ENCODE assay signal across 30 cellular contexts in the genomic region with DNA sequence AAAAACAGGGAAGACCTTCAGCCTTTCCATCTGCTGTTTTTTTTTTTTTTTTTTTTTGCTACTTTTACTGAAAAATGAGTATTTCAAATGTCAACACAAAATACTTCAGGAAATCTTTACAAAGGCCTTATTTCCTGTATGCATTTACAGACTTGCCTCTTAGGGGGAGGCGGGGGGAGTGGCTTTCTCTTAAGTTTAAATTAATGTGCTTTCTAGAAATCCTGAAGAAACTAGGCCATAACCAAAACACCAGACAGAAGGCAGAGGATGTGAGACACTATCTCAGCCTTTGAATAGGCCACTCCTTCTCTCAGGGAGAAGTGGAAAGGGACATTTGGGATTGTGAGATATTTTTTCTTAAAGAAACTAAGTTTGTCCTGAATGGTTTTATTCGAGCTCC.
"Had no signal": no experiment of that assay in that cellular context is flagged by ENCODE, and none has a peak within 500 bp of the region (broad histone marks: within the 10 kb centered on the region; RNA-seq: fewer than 3 reads in every experiment).

No MANE protein-coding gene starts in this region.

- H3K9me3 ChIP-seq: right lobe of liver had no signal

- ATAC-seq: activated T-helper 17 cell treated with anti-CD3 and anti-CD28 coated beads, Interleukin-2, amount 50 U/mL, for 72 hours; stimulated activated effector memory CD8-positive, alpha-beta T cell treated with anti-CD3 and anti-CD28 coated beads, Interleukin-12 subunit alpha, Interleukin-12 subunit beta, amount 100 ng/mL, for 72 hours had no signal

- H3K27ac ChIP-seq: breast epithelium, epithelial cell of prostate, esophagus squamous epithelium, left ventricle myocardium inferior, right lobe of liver, thoracic aorta, uterus had no signal

- DNase-seq: activated CD4-positive, alpha-beta memory T cell treated with anti-CD3 and anti-CD28 coated beads, Interleukin-2, amount 10 ng/mL, durations not matched to agents 7 days and 5 days; activated CD4-positive, alpha-beta T cell treated with anti-CD3 and anti-CD28 coated beads for 1 hour; activated CD4-positive, alpha-beta T cell treated with anti-CD3 and anti-CD28 coated beads, Interleukin-2, amount 10 ng/mL, durations not matched to agents 7 days and 5 days; activated CD8-positive, alpha-beta memory T cell treated with anti-CD3 and anti-CD28 coated beads, Interleukin-2, amount 50 U/mL, for 48 hours; activated gamma-delta T cell treated with Interleukin-2 at 50 U/mL for 16 hours; activated naive CD4-positive, alpha-beta T cell treated with anti-CD3 and anti-CD28 coated beads, Interleukin-2, amount 50 U/mL, for 16 hours; activated T-cell treated with anti-CD3 and anti-CD28 coated beads, Interleukin-2, amount 50 U/mL, for 24 hours; central memory CD4-positive, alpha-beta T cell; effector CD4-positive, alpha-beta T cell; esophagus squamous epithelium; left ventricle myocardium inferior; mesendoderm; occipital lobe; posterior cingulate gyrus; right lobe of liver; stimulated activated CD4-positive, alpha-beta T cell treated with anti-CD3 and anti-CD28 coated beads, Interleukin-12 subunit alpha, Interleukin-12 subunit beta, amount 100 ng/mL, for 4 hours; stimulated activated CD4-positive, alpha-beta T cell treated with anti-CD3 and anti-CD28 coated beads, Interleukin-4, amount 100 ng/mL, for 1 hour; T-helper 9 cell; uterus had no signal

- H3K27me3 Mint-ChIP-seq: activated CD4-positive, alpha-beta memory T cell treated with anti-CD3 and anti-CD28 coated beads, Interleukin-2, amount 10 ng/mL, durations not matched to agents 7 days and 5 days; activated T-cell treated with anti-CD3 and anti-CD28 coated beads, Interleukin-2, amount 50 U/mL, for 24 hours; dendritic cell treated with granulocyte-macrophage colony-stimulating factor and Interleukin-4, amounts not matched to agents 40 ng/mL and 50 ng/mL, for 4 days; stimulated activated naive CD8-positive, alpha-beta T cell treated with anti-CD3 and anti-CD28 coated beads, Interleukin-15, Interleukin-2, amounts not matched to agents 100 ng/mL and 50 ng/mL, for 24 hours; type B pancreatic cell had no signal

- H3K4me1 Mint-ChIP-seq: activated CD4-positive, alpha-beta memory T cell treated with anti-CD3 and anti-CD28 coated beads, Interleukin-2, amount 10 ng/mL, durations not matched to agents 7 days and 5 days; activated CD4-positive, alpha-beta T cell treated with anti-CD3 and anti-CD28 coated beads, Interleukin-2, amount 10 ng/mL, durations not matched to agents 7 days and 5 days; activated T-helper 17 cell treated with anti-CD3 and anti-CD28 coated beads, Interleukin-2, amount 50 U/mL, for 72 hours; neural crest cell; stimulated activated effector memory CD8-positive, alpha-beta T cell treated with anti-CD3 and anti-CD28 coated beads, Interleukin-12 subunit alpha, Interleukin-12 subunit beta, amount 100 ng/mL, for 72 hours had no signal

- H3K27ac Mint-ChIP-seq: activated CD4-positive, alpha-beta memory T cell treated with anti-CD3 and anti-CD28 coated beads, Interleukin-2, amount 10 ng/mL, durations not matched to agents 7 days and 5 days; activated CD4-positive, alpha-beta T cell treated with anti-CD3 and anti-CD28 coated beads, Interleukin-2, amount 10 ng/mL, durations not matched to agents 7 days and 5 days; activated T-cell treated with anti-CD3 and anti-CD28 coated beads, Interleukin-2, amount 50 U/mL, for 24 hours; activated T-helper 17 cell treated with anti-CD3 and anti-CD28 coated beads, Interleukin-2, amount 50 U/mL, for 72 hours; dendritic cell treated with granulocyte-macrophage colony-stimulating factor and Interleukin-4, amounts not matched to agents 40 ng/mL and 50 ng/mL, for 4 days; stimulated activated effector memory CD8-positive, alpha-beta T cell treated with anti-CD3 and anti-CD28 coated beads, Interleukin-12 subunit alpha, Interleukin-12 subunit beta, amount 100 ng/mL, for 72 hours; stimulated activated naive CD8-positive, alpha-beta T cell treated with anti-CD3 and anti-CD28 coated beads, Interleukin-15, Interleukin-2, amounts not matched to agents 100 ng/mL and 50 ng/mL, for 24 hours; T-helper 1 cell treated with Interleukin-12 subunit alpha and Interleukin-12 subunit beta and Interleukin-4 antibody, amounts not matched to agents 30 μg/mL and 1 μg/mL, for 36 hours; type B pancreatic cell had no signal

- H3K36me3 ChIP-seq: breast epithelium, esophagus squamous epithelium, left ventricle myocardium inferior, right lobe of liver, thoracic aorta, uterus had no signal

- H3K4me3 ChIP-seq: breast epithelium, esophagus squamous epithelium, left ventricle myocardium inferior, lung, right lobe of liver, thoracic aorta, uterus had no signal

- H3K36me3 Mint-ChIP-seq: stimulated activated effector memory CD8-positive, alpha-beta T cell treated with anti-CD3 and anti-CD28 coated beads, Interleukin-12 subunit alpha, Interleukin-12 subunit beta, amount 100 ng/mL, for 72 hours had no signal

- H3K4me1 ChIP-seq: breast epithelium, uterus had no signal

- H3K4me3 Mint-ChIP-seq: activated CD4-positive, alpha-beta memory T cell treated with anti-CD3 and anti-CD28 coated beads, Interleukin-2, amount 10 ng/mL, durations not matched to agents 7 days and 5 days; activated CD4-positive, alpha-beta T cell treated with anti-CD3 and anti-CD28 coated beads, Interleukin-2, amount 10 ng/mL, durations not matched to agents 7 days and 5 days; activated T-cell treated with anti-CD3 and anti-CD28 coated beads, Interleukin-2, amount 50 U/mL, for 24 hours; activated T-helper 17 cell treated with anti-CD3 and anti-CD28 coated beads, Interleukin-2, amount 50 U/mL, for 72 hours; dendritic cell treated with granulocyte-macrophage colony-stimulating factor and Interleukin-4, amounts not matched to agents 40 ng/mL and 50 ng/mL, for 4 days; neural crest cell; stimulated activated effector memory CD8-positive, alpha-beta T cell treated with anti-CD3 and anti-CD28 coated beads, Interleukin-12 subunit alpha, Interleukin-12 subunit beta, amount 100 ng/mL, for 72 hours; stimulated activated naive CD8-positive, alpha-beta T cell treated with anti-CD3 and anti-CD28 coated beads, Interleukin-15, Interleukin-2, amounts not matched to agents 100 ng/mL and 50 ng/mL, for 24 hours; T-helper 1 cell treated with Interleukin-12 subunit alpha and Interleukin-12 subunit beta and Interleukin-4 antibody, amounts not matched to agents 30 μg/mL and 1 μg/mL, for 36 hours; type B pancreatic cell had no signal

- H3K27me3 ChIP-seq: breast epithelium, esophagus squamous epithelium, right lobe of liver, uterus had no signal
